ENCODE assay signal across 11 cellular contexts in genomic region chr2:54613361-54613760, GRCh38.
A peak's percentile ranks its signal among the peaks of the same experiment; 100 is the strongest.
DNase-seq lines count a peak whose midpoint lies in the region; ATAC-seq and TF ChIP-seq lines count a peak whose summit lies in the region.
"Had no signal": no experiment of that assay in that cellular context is flagged by ENCODE, and none has a peak within 500 bp of the region (broad histone marks: within the 10 kb centered on the region; RNA-seq: fewer than 3 reads in every experiment).

No MANE protein-coding gene starts in this region.

- peaks cover 0 to under 1% (median 0%) of the 10 kb centered on the region in 5 experiments for H3K9me3 Mint-ChIP-seq in brain
- H3K9me3 Mint-ChIP-seq: activated T-helper 2 cell treated with anti-CD3 and anti-CD28 coated beads, Interferon-gamma antibody, Interleukin-2, Interleukin-4, amounts not matched to agents 10 μg/mL and 5 μg/mL and 100 μg/mL, durations not matched to agents 14 hours and 24 hours and 36 hours had no signal

- H3K36me3 ChIP-seq in cardiac muscle cell = peaks cover 19% of the 10 kb centered on the region
- peaks cover 0 to 54% of the 10 kb centered on the region in 2 donors for H3K36me3 ChIP-seq in left lung
- H3K36me3 ChIP-seq in thyroid gland = peaks cover 7 to 9% of the 10 kb centered on the region in 2 donors

- WGBS in thyroid gland, 2 donors = 79 to 84% methylated on average over 2 of the region's 2 CpGs

- intact Hi-C loops in left cardiac atrium (cut with DNase I) = loop anchor here in 1 of 2 donors (10.0 kb wide), 1 partner anchor 89 kb away; no protein-coding TSS in a partner anchor
- intact Hi-C loops in left lung (cut with DNase I) = no loop called here
- intact Hi-C loops in thyroid gland (cut with DNase I) = no loop called here

- peak overlapping the region in 4 of 5 experiments; percentile 35 to 82 (median 58) for H3K27ac Mint-ChIP-seq in brain
- H3K27ac Mint-ChIP-seq: activated T-helper 2 cell treated with anti-CD3 and anti-CD28 coated beads, Interferon-gamma antibody, Interleukin-2, Interleukin-4, amounts not matched to agents 10 μg/mL and 5 μg/mL and 100 μg/mL, durations not matched to agents 14 hours and 24 hours and 36 hours had no signal

- H3K27me3 ChIP-seq in cardiac muscle cell (no peaks in the 10 kb centered on the region), left lung (no peaks in the 10 kb centered on the region), thyroid gland (no peaks in the 10 kb centered on the region)

- DNase-seq in cardiac muscle cell (ENCODE audit: low read depth in 1 of 2, low spot score in 1 of 2) = no peak
- no peak for DNase-seq in left cardiac atrium
- DNase-seq in left lung = no peak
- no peak for DNase-seq in thyroid gland
- DNase-seq in LoVo (ENCODE audit: low spot score) = no peak
- DNase-seq: NCI-H2107; stimulated activated naive CD4-positive, alpha-beta T cell treated with Interleukin-2 at 50 U/mL for 16 hours had no signal

- no peak for TF ChIP-seq POLR2A in thyroid gland (IDR thresholded peaks at IDR 0.05)

- peaks cover 69% of the 10 kb centered on the region for H3K4me1 ChIP-seq in cardiac muscle cell (ENCODE audit: low read depth)
- H3K4me1 ChIP-seq in left lung = peaks cover 6 to 76% of the 10 kb centered on the region in 2 donors
- H3K4me1 ChIP-seq in thyroid gland = peaks cover 10 to 41% of the 10 kb centered on the region in 2 donors

- H3K9me3 ChIP-seq in cardiac muscle cell (ENCODE audit: low read depth) (no peaks in the 10 kb centered on the region), left lung (no peaks in the 10 kb centered on the region), thyroid gland (no peaks in the 10 kb centered on the region)

- no peak overlapping the region for H3K4me3 Mint-ChIP-seq in brain

- no peak for ATAC-seq in left cardiac atrium
- no peak for ATAC-seq in left lung
- ATAC-seq in HG03565 (IDR thresholded peaks at IDR 0.05; ENCODE audit: unreplicated experiment) = no peak
- ATAC-seq in GM21737 (IDR thresholded peaks at IDR 0.05; ENCODE audit: unreplicated experiment) = no peak

- peak overlapping the region; percentile 24 for H3K27ac ChIP-seq in cardiac muscle cell
- peak overlapping the region; percentile 2 to 7 for H3K27ac ChIP-seq in left lung
- H3K27ac ChIP-seq in thyroid gland = peak overlapping the region in 2 of 3 donors; percentile 33 to 57

- TF ChIP-seq CTCF in cardiac muscle cell (IDR thresholded peaks at IDR 0.05; ENCODE audit: low read depth, low read length) (no peak), brain (conservative IDR thresholded peaks at IDR 0.05) (no peak), left lung (IDR thresholded peaks at IDR 0.05) (no peak), thyroid gland (IDR thresholded peaks at IDR 0.05) (no peak)

- peaks cover 64% of the 10 kb centered on the region for H3K36me3 Mint-ChIP-seq in brain

- H3K4me1 Mint-ChIP-seq in brain = peaks cover 55% of the 10 kb centered on the region

- H3K4me3 ChIP-seq in cardiac muscle cell (no peak overlapping the region), left lung (no peak overlapping the region), thyroid gland (replicated peaks in 1 of 3) (no peak overlapping the region)

- no peaks in the 10 kb centered on the region for H3K27me3 Mint-ChIP-seq in brain
